19 cellular contexts compared by ENCODE assay signal in the genomic region with DNA sequence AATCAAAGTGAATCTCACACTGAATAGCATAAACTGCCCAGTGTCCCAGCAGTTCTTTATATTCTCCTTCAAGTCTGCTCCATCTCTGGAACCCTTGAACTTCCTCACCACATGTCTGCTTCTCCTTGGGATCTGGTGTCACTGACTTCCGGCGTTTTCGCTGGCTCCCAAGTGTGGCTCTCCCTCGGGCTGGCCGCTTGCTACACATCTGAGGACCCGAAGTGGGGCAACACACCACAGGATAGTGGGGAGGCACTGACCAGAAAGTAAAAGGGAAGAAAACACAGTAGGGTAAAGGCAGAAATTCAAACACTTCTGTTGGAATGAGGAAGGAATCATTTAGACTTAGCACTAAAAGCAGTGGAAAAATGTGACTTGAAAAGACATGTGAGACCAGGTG. TPM values are rescaled to one million over a fixed set of nuclear protein-coding genes. Genes with fewer than 3 reads are reported as not detected.
DNase-seq lines count a peak whose midpoint lies in the region; ATAC-seq and TF ChIP-seq lines count a peak whose summit lies in the region.
"Had no signal": no experiment of that assay in that cellular context is flagged by ENCODE, and none has a peak within 500 bp of the region (broad histone marks: within the 10 kb centered on the region; RNA-seq: fewer than 3 reads in every experiment).

No MANE protein-coding gene starts in this region.

- TF ChIP-seq CTCF in MCF 10A (IDR thresholded peaks at IDR 0.05; ENCODE audit: unreplicated experiment) (no peak), mammary epithelial cell (conservative IDR thresholded peaks at IDR 0.05 in 1 of 2, IDR thresholded peaks at IDR 0.05 in 1 of 2; ENCODE audit: extremely low read depth in 1 of 2, insufficient read depth in 1 of 2, low read depth in 1 of 2, low read length in 2 of 2) (no peak), foreskin fibroblast (IDR thresholded peaks at IDR 0.05; ENCODE audit: low read depth, low read length) (no peak)

- no peak overlapping the region for H3K4me2 ChIP-seq in mammary epithelial cell (ENCODE audit: insufficient read depth, low read depth, low read length)

- peaks cover 35% of the 10 kb centered on the region for H3K4me1 Mint-ChIP-seq in MCF 10A (ENCODE audit: insufficient read depth, unreplicated experiment)
- peaks cover 50% of the 10 kb centered on the region for H3K4me1 Mint-ChIP-seq in activated T-helper 1 cell treated with anti-CD3 and anti-CD28 coated beads, Interleukin-12 subunit alpha, Interleukin-12 subunit beta, Interleukin-2, Interleukin-4 antibody, amounts not matched to agents 30 ng/mL and 10 ng/mL and 1 ng/mL, durations not matched to agents 14 hours and 24 hours and 36 hours (ENCODE audit: low read depth)
- H3K4me1 Mint-ChIP-seq in stimulated activated naive B cell treated with anti-CD40 and anti-IgM and Interleukin-4, amounts not matched to agents 10 μg/mL and 1 μg/mL and 100 μg/mL, for 72 hours, result peaks cover 42 to 74% of the 10 kb centered on the region in 2 donors

- no peak overlapping the region for H2AFZ ChIP-seq in mammary epithelial cell (ENCODE audit: low read depth, low read length)

- H3K9me3 ChIP-seq in mammary epithelial cell (replicated peaks; ENCODE audit: insufficient read depth, low read length), result no peaks in the 10 kb centered on the region
- H3K9me3 ChIP-seq: SJCRH30 had no signal

- H3K4me3 ChIP-seq in mammary epithelial cell (replicated peaks in 1 of 3; ENCODE audit: insufficient read depth in 1 of 3, low read depth in 2 of 3, low read length in 3 of 3) (no peak overlapping the region), foreskin fibroblast (ENCODE audit: low read depth in 1 of 2, low read length in 2 of 2) (no peak overlapping the region)
- H3K4me3 ChIP-seq: SJCRH30 had no signal

- peaks cover 32% of the 10 kb centered on the region for H3K36me3 ChIP-seq in mammary epithelial cell (ENCODE audit: insufficient read depth, low read length)

- WGBS in mammary epithelial cell (ENCODE audit: low coverage, missing lambda C conversion rate), result 77% methylated on average over 6 of the region's 6 CpGs

- peaks cover 18% of the 10 kb centered on the region for H3K4me1 ChIP-seq in mammary epithelial cell (ENCODE audit: insufficient read depth, low read length)

- DNase-seq in MCF 10A (ENCODE audit: unreplicated experiment), result no peak
- DNase-seq in mammary epithelial cell, result no peak
- no peak for DNase-seq in activated T-helper 1 cell treated with anti-CD3 and anti-CD28 coated beads, Interleukin-12 subunit alpha, Interleukin-12 subunit beta, Interleukin-2, Interleukin-4 antibody, amounts not matched to agents 30 ng/mL and 10 ng/mL and 1 ng/mL, durations not matched to agents 14 hours and 24 hours and 36 hours (ENCODE audit: low spot score)
- no peak for DNase-seq in epithelial cell of prostate (ENCODE audit: low read depth, low spot score)
- DNase-seq in stimulated activated naive B cell treated with anti-CD40 and anti-IgM and Interleukin-4, amounts not matched to agents 10 μg/mL and 1 μg/mL and 100 μg/mL, for 72 hours, result no peak
- DNase-seq in NCI-H1436 treated with DMSO at 0.1 percent for 48 hours (lab: John Stamatoyannopoulos, UW), result no peak
- no peak for DNase-seq in foreskin fibroblast
- DNase-seq: CD4-positive, alpha-beta T cell; H7; Karpas-422; MM.1S; NCI-H2029 treated with DMSO at 0.1 percent for 48 hours; NCI-H2171 treated with DMSO at 0.1 percent for 48 hours; NCI-H446 treated with DMSO at 0.1 percent for 48 hours; NK-92 treated with Interleukin-12 subunit alpha and Interleukin-12 subunit beta, amount 100 ng/mL, for 24 hours; OCI-M1; SJCRH30 had no signal

- H3K27me3 ChIP-seq in mammary epithelial cell (ENCODE audit: insufficient read depth, low read length), result no peaks in the 10 kb centered on the region
- H3K27me3 ChIP-seq: SJCRH30 had no signal

- H3K27ac Mint-ChIP-seq in MCF 10A (ENCODE audit: low read depth, unreplicated experiment), result peak overlapping the region; percentile 36
- peak overlapping the region; percentile 11 for H3K27ac Mint-ChIP-seq in activated T-helper 1 cell treated with anti-CD3 and anti-CD28 coated beads, Interleukin-12 subunit alpha, Interleukin-12 subunit beta, Interleukin-2, Interleukin-4 antibody, amounts not matched to agents 30 ng/mL and 10 ng/mL and 1 ng/mL, durations not matched to agents 14 hours and 24 hours and 36 hours
- peak overlapping the region; percentile 49 for H3K27ac Mint-ChIP-seq in stimulated activated naive B cell treated with anti-CD40 and anti-IgM and Interleukin-4, amounts not matched to agents 10 μg/mL and 1 μg/mL and 100 μg/mL, for 72 hours
- H3K27ac Mint-ChIP-seq: CD4-positive, alpha-beta T cell had no signal

- no peaks in the 10 kb centered on the region for H3K9me3 Mint-ChIP-seq in MCF 10A (ENCODE audit: unreplicated experiment)
- no peaks in the 10 kb centered on the region for H3K9me3 Mint-ChIP-seq in activated T-helper 1 cell treated with anti-CD3 and anti-CD28 coated beads, Interleukin-12 subunit alpha, Interleukin-12 subunit beta, Interleukin-2, Interleukin-4 antibody, amounts not matched to agents 30 ng/mL and 10 ng/mL and 1 ng/mL, durations not matched to agents 14 hours and 24 hours and 36 hours
- no peaks in the 10 kb centered on the region for H3K9me3 Mint-ChIP-seq in stimulated activated naive B cell treated with anti-CD40 and anti-IgM and Interleukin-4, amounts not matched to agents 10 μg/mL and 1 μg/mL and 100 μg/mL, for 72 hours
- H3K9me3 Mint-ChIP-seq: CD4-positive, alpha-beta T cell had no signal

- no peak overlapping the region for H3K4me3 Mint-ChIP-seq in MCF 10A (ENCODE audit: unreplicated experiment)
- no peak overlapping the region for H3K4me3 Mint-ChIP-seq in activated T-helper 1 cell treated with anti-CD3 and anti-CD28 coated beads, Interleukin-12 subunit alpha, Interleukin-12 subunit beta, Interleukin-2, Interleukin-4 antibody, amounts not matched to agents 30 ng/mL and 10 ng/mL and 1 ng/mL, durations not matched to agents 14 hours and 24 hours and 36 hours
- H3K4me3 Mint-ChIP-seq in stimulated activated naive B cell treated with anti-CD40 and anti-IgM and Interleukin-4, amounts not matched to agents 10 μg/mL and 1 μg/mL and 100 μg/mL, for 72 hours, result no peak overlapping the region
- H3K4me3 Mint-ChIP-seq: CD4-positive, alpha-beta T cell had no signal

- H3K27ac ChIP-seq in mammary epithelial cell (ENCODE audit: insufficient read depth, low read depth, low read length) (no peak overlapping the region), epithelial cell of prostate (peak overlapping the region; percentile 3)
- H3K27ac ChIP-seq: SJCRH30 had no signal

- BruUV-seq in MCF 10A (replicated peaks; lab: Mats Ljungman, UMichigan), result no TSS peak
- BruUV-seq in mammary epithelial cell (replicated peaks; lab: Mats Ljungman, UMichigan), result no TSS peak

- peaks cover 79% of the 10 kb centered on the region for H3K79me2 ChIP-seq in mammary epithelial cell (ENCODE audit: insufficient read depth, low read length)

- CTCF ChIA-PET in MCF 10A (lab: Yijun Ruan, JAX) (interaction anchor here (1.3 kb wide), 1 partner anchor 9 kb away, joined by 4 read pairs; a partner anchor contains a TSS), mammary epithelial cell (lab: Charles Lee; ENCODE audit: low non-redundant PET) (no interaction called here)

- intact Hi-C loops in MCF 10A (cut with micrococcal nuclease) (no loop called here), mammary epithelial cell (cut with micrococcal nuclease) (no loop called here)
- intact Hi-C loops in activated T-helper 1 cell treated with anti-CD3 and anti-CD28 coated beads, Interleukin-12 subunit alpha, Interleukin-12 subunit beta, Interleukin-2, Interleukin-4 antibody, amounts not matched to agents 30 ng/mL and 10 ng/mL and 1 ng/mL, durations not matched to agents 14 hours and 24 hours and 36 hours (cut with micrococcal nuclease), result no loop called here

- POLR2A ChIA-PET in MCF 10A (lab: Yijun Ruan, JAX), result interaction anchor here (0.9 to 1.8 kb wide), 3 partner anchors 9 to 171 kb away, joined by 3 to 5 read pairs (median 4); a partner anchor contains a TSS

- in situ Hi-C loops in mammary epithelial cell (cut with MboI; ENCODE audit: low sequenced_read_pairs in 2 of 2), result no loop called here

- no peaks in the 10 kb centered on the region for H3K27me3 Mint-ChIP-seq in MCF 10A (ENCODE audit: insufficient read depth, unreplicated experiment)
- no peaks in the 10 kb centered on the region for H3K27me3 Mint-ChIP-seq in activated T-helper 1 cell treated with anti-CD3 and anti-CD28 coated beads, Interleukin-12 subunit alpha, Interleukin-12 subunit beta, Interleukin-2, Interleukin-4 antibody, amounts not matched to agents 30 ng/mL and 10 ng/mL and 1 ng/mL, durations not matched to agents 14 hours and 24 hours and 36 hours (ENCODE audit: insufficient read depth)
- H3K27me3 Mint-ChIP-seq in stimulated activated naive B cell treated with anti-CD40 and anti-IgM and Interleukin-4, amounts not matched to agents 10 μg/mL and 1 μg/mL and 100 μg/mL, for 72 hours, result no peaks in the 10 kb centered on the region
- H3K27me3 Mint-ChIP-seq: CD4-positive, alpha-beta T cell had no signal

- dilution Hi-C loops in mammary epithelial cell (cut with HindIII; ENCODE audit: low sequenced_read_pairs), result no loop called here

- ATAC-seq in stimulated activated naive B cell treated with anti-CD40 and anti-IgM and Interleukin-4, amounts not matched to agents 10 μg/mL and 1 μg/mL and 100 μg/mL, for 72 hours (replicated peaks), result no peak
- no peak for ATAC-seq in GM18873 (IDR thresholded peaks at IDR 0.05; ENCODE audit: low FRiP score, unreplicated experiment)

- H3K36me3 Mint-ChIP-seq in MCF 10A (ENCODE audit: insufficient read depth, unreplicated experiment), result peaks cover 90% of the 10 kb centered on the region
- H3K36me3 Mint-ChIP-seq in activated T-helper 1 cell treated with anti-CD3 and anti-CD28 coated beads, Interleukin-12 subunit alpha, Interleukin-12 subunit beta, Interleukin-2, Interleukin-4 antibody, amounts not matched to agents 30 ng/mL and 10 ng/mL and 1 ng/mL, durations not matched to agents 14 hours and 24 hours and 36 hours (ENCODE audit: low read depth), result peaks cover 55% of the 10 kb centered on the region
- peaks cover 42 to 74% of the 10 kb centered on the region in 2 donors for H3K36me3 Mint-ChIP-seq in stimulated activated naive B cell treated with anti-CD40 and anti-IgM and Interleukin-4, amounts not matched to agents 10 μg/mL and 1 μg/mL and 100 μg/mL, for 72 hours

- H3K9ac ChIP-seq in mammary epithelial cell (ENCODE audit: insufficient read depth, low read length), result no peak overlapping the region

- no peaks in the 10 kb centered on the region for H4K20me1 ChIP-seq in mammary epithelial cell (ENCODE audit: insufficient read depth, low read length)

RNA-seq across cellular contexts. Expression of a gene that starts 5.1 kb away (rescaled TPM):
- total RNA-seq in MCF 10A (2022) (73.4 and 75.4 TPM in 2 replicates), mammary epithelial cell (10 to 100 TPM; 31.3 to 51.1 TPM)
- 57.8 TPM for polyA plus RNA-seq in mammary epithelial cell
- 21.7 TPM for polyA minus RNA-seq in mammary epithelial cell
- total RNA-seq in activated T-helper 1 cell treated with anti-CD3 and anti-CD28 coated beads, Interleukin-12 subunit alpha, Interleukin-12 subunit beta, Interleukin-2, Interleukin-4 antibody, amounts not matched to agents 30 ng/mL and 10 ng/mL and 1 ng/mL, durations not matched to agents 14 hours and 24 hours and 36 hours, result 51.3 and 56.3 TPM in 2 replicates

RNA-seq across cellular contexts. Expression of a gene that starts 5.1 kb away (rescaled TPM):
- total RNA-seq in MCF 10A (2022) (514 and 683 TPM in 2 replicates), mammary epithelial cell (100 to 1,000 TPM in 1 of 2 donors, 10 to 100 TPM in 1; 34.2 to 141 TPM)
- 181 TPM for polyA plus RNA-seq in mammary epithelial cell
- polyA minus RNA-seq in mammary epithelial cell, result 12.6 TPM
- total RNA-seq in activated T-helper 1 cell treated with anti-CD3 and anti-CD28 coated beads, Interleukin-12 subunit alpha, Interleukin-12 subunit beta, Interleukin-2, Interleukin-4 antibody, amounts not matched to agents 30 ng/mL and 10 ng/mL and 1 ng/mL, durations not matched to agents 14 hours and 24 hours and 36 hours, result 147 and 164 TPM in 2 replicates

RNA-seq across cellular contexts. Expression of a gene that starts 9.5 kb away (rescaled TPM):
- 63.1 and 73.6 TPM in 2 replicates for total RNA-seq in MCF 10A (2022)
- total RNA-seq in mammary epithelial cell, result 10 to 100 TPM; 40.0 to 42.3 TPM
- 51.4 TPM for polyA plus RNA-seq in mammary epithelial cell
- 97.2 TPM for polyA minus RNA-seq in mammary epithelial cell
- total RNA-seq in activated T-helper 1 cell treated with anti-CD3 and anti-CD28 coated beads, Interleukin-12 subunit alpha, Interleukin-12 subunit beta, Interleukin-2, Interleukin-4 antibody, amounts not matched to agents 30 ng/mL and 10 ng/mL and 1 ng/mL, durations not matched to agents 14 hours and 24 hours and 36 hours, result 44.5 and 48.0 TPM in 2 replicates

RNA-seq across cellular contexts. Expression of a gene that starts 24.8 kb away (rescaled TPM):
- total RNA-seq in MCF 10A (2022) (not detected in 2 replicates), mammary epithelial cell (1 to 10 TPM; 3.0 to 3.8 TPM)
- polyA plus RNA-seq in mammary epithelial cell, result 1.7 TPM
- polyA minus RNA-seq in mammary epithelial cell, result not detected
- total RNA-seq in activated T-helper 1 cell treated with anti-CD3 and anti-CD28 coated beads, Interleukin-12 subunit alpha, Interleukin-12 subunit beta, Interleukin-2, Interleukin-4 antibody, amounts not matched to agents 30 ng/mL and 10 ng/mL and 1 ng/mL, durations not matched to agents 14 hours and 24 hours and 36 hours, result not detected in 2 replicates
- total RNA-seq: RPMI7951, SJCRH30 had no signal

RNA-seq across cellular contexts. Expression of a gene that starts 30.8 kb away (rescaled TPM):
- total RNA-seq in MCF 10A (2022), result 123 and 125 TPM in 2 replicates
- 10 to 100 TPM; 49.2 to 59.3 TPM for total RNA-seq in mammary epithelial cell
- polyA plus RNA-seq in mammary epithelial cell, result 103 TPM
- polyA minus RNA-seq in mammary epithelial cell, result 57.0 TPM
- 86.3 and 94.5 TPM in 2 replicates for total RNA-seq in activated T-helper 1 cell treated with anti-CD3 and anti-CD28 coated beads, Interleukin-12 subunit alpha, Interleukin-12 subunit beta, Interleukin-2, Interleukin-4 antibody, amounts not matched to agents 30 ng/mL and 10 ng/mL and 1 ng/mL, durations not matched to agents 14 hours and 24 hours and 36 hours
